Comparison of ENCODE assay signal across 1 cellular context in genomic region chr17:67392111-67392510, GRCh38.
TF ChIP-seq lines count a peak whose summit lies in the region.

No MANE protein-coding gene starts in this region.

TF ChIP-seq in GM12878, 131 proteins besides CTCF, POLR2A, EP300 and RAD21:
- TF ChIP-seq ATF7 (IDR thresholded peaks at IDR 0.05; ENCODE audit: low read depth) (no peak), MEF2A (IDR thresholded peaks at IDR 0.05; ENCODE audit: insufficient read depth, low read depth, low read length) (no peak), YY1 (IDR thresholded peaks at IDR 0.05; ENCODE audit: low read depth, low read length) (peak; percentile 89), BHLHE40 (IDR thresholded peaks at IDR 0.05; ENCODE audit: borderline replicate concordance in 1 of 2, low read depth in 2 of 2, low read length in 1 of 2) (no peak), PAX5 (IDR thresholded peaks at IDR 0.05; ENCODE audit: borderline replicate concordance, low read depth, low read length) (no peak), MTA2 (IDR thresholded peaks at IDR 0.05; ENCODE audit: low read depth) (no peak), ZNF687 (IDR thresholded peaks at IDR 0.05) (peak; percentile 37; the same call in 1 of the 2 replicates), SMARCA5 (IDR thresholded peaks at IDR 0.05) (no peak), RAD51 (IDR thresholded peaks at IDR 0.05) (no peak), JUND (IDR thresholded peaks at IDR 0.05; ENCODE audit: low read depth, low read length) (no peak), BCL3 (IDR thresholded peaks at IDR 0.05; ENCODE audit: borderline replicate concordance, insufficient read depth, low read depth, low read length, poor library complexity, severe bottlenecking) (no peak), SIN3A (IDR thresholded peaks at IDR 0.05; ENCODE audit: low read depth, low read length) (no peak), RB1 (IDR thresholded peaks at IDR 0.05; ENCODE audit: borderline replicate concordance) (no peak), BACH1 (IDR thresholded peaks at IDR 0.05; ENCODE audit: borderline replicate concordance) (no peak), IKZF2 (IDR thresholded peaks at IDR 0.05) (no peak), ZNF592 (IDR thresholded peaks at IDR 0.05) (0 out of 2 replicates have a peak, but pooled peaks have one; percentile 21), POU2F2 (IDR thresholded peaks at IDR 0.05; ENCODE audit: borderline replicate concordance, low read depth, low read length) (no peak), STAT1 (conservative IDR thresholded peaks at IDR 0.05) (no peak), RELB (IDR thresholded peaks at IDR 0.05; ENCODE audit: low read depth) (no peak)
